ENCODE assay signal across 25 cellular contexts in the genomic region with DNA sequence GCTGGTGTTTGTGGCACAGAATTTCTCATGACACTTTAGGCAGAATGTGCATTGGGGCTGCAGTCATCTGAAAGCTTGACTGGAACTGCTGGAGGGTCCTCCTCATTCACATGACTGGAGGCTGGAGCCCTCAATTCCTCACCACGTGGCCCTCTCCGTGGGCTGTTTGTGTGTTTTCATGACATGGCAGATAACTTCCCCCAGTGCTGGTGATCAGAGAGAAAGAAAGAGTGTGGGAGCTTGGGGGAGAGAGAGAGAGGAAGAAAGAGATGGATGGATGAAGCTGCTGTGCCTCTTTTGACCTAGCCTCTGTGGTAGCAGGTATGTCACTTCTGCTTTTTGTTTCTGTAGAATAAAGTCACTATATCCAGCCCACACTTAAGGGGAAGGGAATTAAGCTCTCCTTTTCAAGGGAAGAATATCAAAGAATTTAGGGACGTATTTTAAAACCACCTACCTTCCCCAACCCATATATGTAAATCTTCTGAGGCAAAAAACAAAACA. TPM values are rescaled to one million over a fixed set of nuclear protein-coding genes. Genes with fewer than 3 reads are reported as not detected.
DNase-seq lines count a peak whose midpoint lies in the region; ATAC-seq and TF ChIP-seq lines count a peak whose summit lies in the region.
"Had no signal": no experiment of that assay in that cellular context is flagged by ENCODE, and none has a peak within 500 bp of the region (broad histone marks: within the 10 kb centered on the region; RNA-seq: fewer than 3 reads in every experiment).

No MANE protein-coding gene starts in this region.

- no peak overlapping the region for H3K9ac ChIP-seq in smooth muscle cell (ENCODE audit: low read depth)
- H3K9ac ChIP-seq: GM23248 had no signal

- H4K20me1 ChIP-seq in smooth muscle cell (ENCODE audit: low read depth): peaks cover 13% of the 10 kb centered on the region

- no peaks in the 10 kb centered on the region for H3K27me3 ChIP-seq in smooth muscle cell (ENCODE audit: low read depth)
- H3K27me3 ChIP-seq: esophagus squamous epithelium, suprapubic skin had no signal

- ATAC-seq in GM18858 (IDR thresholded peaks at IDR 0.05; ENCODE audit: unreplicated experiment): peak; percentile 48
- ATAC-seq in GM21529 (IDR thresholded peaks at IDR 0.05; ENCODE audit: unreplicated experiment): peak; percentile 52
- ATAC-seq in HG03565 (IDR thresholded peaks at IDR 0.05; ENCODE audit: unreplicated experiment): peak; percentile 38
- no peak for ATAC-seq in HG02763 (IDR thresholded peaks at IDR 0.05; ENCODE audit: unreplicated experiment)
- ATAC-seq: activated CD8-positive, alpha-beta T cell treated with anti-CD3 and anti-CD28 coated beads for 36 hours; sciatic nerve had no signal

- H3K27me3 Mint-ChIP-seq in activated CD4-positive, alpha-beta T cell treated with anti-CD3 and anti-CD28 coated beads, Interleukin-2, amount 10 ng/mL, durations not matched to agents 7 days and 5 days: peaks cover 15% of the 10 kb centered on the region

- peaks cover 44% of the 10 kb centered on the region for H3K79me2 ChIP-seq in smooth muscle cell (ENCODE audit: low read depth)

- H3K4me2 ChIP-seq in smooth muscle cell: no peak overlapping the region

- no peak for TF ChIP-seq CTCF in smooth muscle cell (IDR thresholded peaks at IDR 0.05; ENCODE audit: borderline replicate concordance, insufficient read depth, poor library complexity, severe bottlenecking)

- DNase-seq in smooth muscle cell (lab: John Stamatoyannopoulos, UW; ENCODE audit: unreplicated experiment) (no peak), AML-193 (lab: John Stamatoyannopoulos, UW) (no peak)
- DNase-seq in activated CD4-positive, alpha-beta T cell treated with anti-CD3 and anti-CD28 coated beads, Interleukin-2, amount 10 ng/mL, durations not matched to agents 7 days and 5 days: no peak
- DNase-seq: activated CD4-positive, alpha-beta T cell treated with anti-CD3 and anti-CD28 coated beads for 1 hour; activated CD8-positive, alpha-beta T cell treated with anti-CD3 and anti-CD28 coated beads for 36 hours; activated gamma-delta T cell; dermis blood vessel endothelial cell; DMS79 treated with DMSO at 0.1 percent for 48 hours; esophagus squamous epithelium; GF-D8; GM23248; mammary epithelial cell; NCI-H1105 treated with DMSO at 0.1 percent for 48 hours; NCI-H2029; NCI-H526 treated with DMSO at 0.1 percent for 48 hours; stimulated activated CD4-positive, alpha-beta T cell treated with anti-CD3 and anti-CD28 coated beads, Interleukin-4, amount 100 ng/mL, for 24 hours had no signal

- peaks cover 25% of the 10 kb centered on the region for H3K4me1 ChIP-seq in smooth muscle cell (ENCODE audit: low read depth)

- H3F3A ChIP-seq in smooth muscle cell (ENCODE audit: low read depth): peaks cover 6% of the 10 kb centered on the region

- no peaks in the 10 kb centered on the region for H3K9me3 Mint-ChIP-seq in activated CD4-positive, alpha-beta T cell treated with anti-CD3 and anti-CD28 coated beads, Interleukin-2, amount 10 ng/mL, durations not matched to agents 7 days and 5 days
- H3K9me3 Mint-ChIP-seq: activated CD8-positive, alpha-beta T cell treated with anti-CD3 and anti-CD28 coated beads for 36 hours; central memory CD8-positive, alpha-beta T cell; stimulated activated effector memory CD8-positive, alpha-beta T cell treated with anti-CD3 and anti-CD28 coated beads, Interleukin-12 subunit alpha, Interleukin-12 subunit beta, amount 100 ng/mL, for 72 hours had no signal

- no peak overlapping the region for H2AFZ ChIP-seq in smooth muscle cell (ENCODE audit: low read depth)
- H2AFZ ChIP-seq: GM23248 had no signal

- 64% methylated on average over 3 of the region's 3 CpGs for WGBS in smooth muscle cell (ENCODE audit: low lambda C conversion rate)

- peak overlapping the region; percentile 100 for H3K27ac ChIP-seq in smooth muscle cell (ENCODE audit: low read depth)
- H3K27ac ChIP-seq: C4-2B, esophagus squamous epithelium, GM23248, suprapubic skin had no signal

- H3K36me3 Mint-ChIP-seq in activated CD4-positive, alpha-beta T cell treated with anti-CD3 and anti-CD28 coated beads, Interleukin-2, amount 10 ng/mL, durations not matched to agents 7 days and 5 days (ENCODE audit: low read depth): no peaks in the 10 kb centered on the region
- H3K36me3 Mint-ChIP-seq: stimulated activated effector memory CD8-positive, alpha-beta T cell treated with anti-CD3 and anti-CD28 coated beads, Interleukin-12 subunit alpha, Interleukin-12 subunit beta, amount 100 ng/mL, for 72 hours had no signal

- CTCF ChIA-PET in activated CD4-positive, alpha-beta T cell treated with anti-CD3 and anti-CD28 coated beads, Interleukin-2, amount 10 ng/mL, durations not matched to agents 7 days and 5 days (lab: Charles Lee): interaction anchor here (1.0 kb wide), 1 partner anchor 11 kb away, joined by 3 read pairs; no protein-coding TSS in a partner anchor

- H3K9me3 ChIP-seq in smooth muscle cell (replicated peaks; ENCODE audit: low read depth): no peaks in the 10 kb centered on the region
- H3K9me3 ChIP-seq: esophagus squamous epithelium, suprapubic skin had no signal

- H3K4me1 Mint-ChIP-seq in activated CD4-positive, alpha-beta T cell treated with anti-CD3 and anti-CD28 coated beads, Interleukin-2, amount 10 ng/mL, durations not matched to agents 7 days and 5 days: peaks cover 4% of the 10 kb centered on the region
- H3K4me1 Mint-ChIP-seq: central memory CD8-positive, alpha-beta T cell; stimulated activated effector memory CD8-positive, alpha-beta T cell treated with anti-CD3 and anti-CD28 coated beads, Interleukin-12 subunit alpha, Interleukin-12 subunit beta, amount 100 ng/mL, for 72 hours had no signal

- H3K27ac Mint-ChIP-seq in activated CD4-positive, alpha-beta T cell treated with anti-CD3 and anti-CD28 coated beads, Interleukin-2, amount 10 ng/mL, durations not matched to agents 7 days and 5 days: no peak overlapping the region
- H3K27ac Mint-ChIP-seq: activated CD8-positive, alpha-beta T cell treated with anti-CD3 and anti-CD28 coated beads for 36 hours; stimulated activated effector memory CD8-positive, alpha-beta T cell treated with anti-CD3 and anti-CD28 coated beads, Interleukin-12 subunit alpha, Interleukin-12 subunit beta, amount 100 ng/mL, for 72 hours had no signal

- H3K4me3 ChIP-seq in smooth muscle cell: no peak overlapping the region
- H3K4me3 ChIP-seq: esophagus squamous epithelium, GM23248, suprapubic skin had no signal

- no peak overlapping the region for H3K4me3 Mint-ChIP-seq in activated CD4-positive, alpha-beta T cell treated with anti-CD3 and anti-CD28 coated beads, Interleukin-2, amount 10 ng/mL, durations not matched to agents 7 days and 5 days
- H3K4me3 Mint-ChIP-seq: activated CD8-positive, alpha-beta T cell treated with anti-CD3 and anti-CD28 coated beads for 36 hours; central memory CD8-positive, alpha-beta T cell; stimulated activated effector memory CD8-positive, alpha-beta T cell treated with anti-CD3 and anti-CD28 coated beads, Interleukin-12 subunit alpha, Interleukin-12 subunit beta, amount 100 ng/mL, for 72 hours had no signal

- POLR2A ChIA-PET in activated CD4-positive, alpha-beta T cell treated with anti-CD3 and anti-CD28 coated beads, Interleukin-2, amount 10 ng/mL, durations not matched to agents 7 days and 5 days (lab: Charles Lee): no interaction called here

- H3K36me3 ChIP-seq in smooth muscle cell (ENCODE audit: low read depth): no peaks in the 10 kb centered on the region
- H3K36me3 ChIP-seq: esophagus squamous epithelium, suprapubic skin had no signal

RNA-seq across cellular contexts. Expression of a gene that starts 20.6 kb away (rescaled TPM):
- total RNA-seq in smooth muscle cell: 2.4 and 12.4 TPM in 2 replicates
- 3.5 and 5.1 TPM in 2 replicates for polyA plus RNA-seq in smooth muscle cell
- under 1 TPM in 1 of 2 experiments, not detected in 1; 0.10 TPM for total RNA-seq in activated CD4-positive, alpha-beta T cell treated with anti-CD3 and anti-CD28 coated beads, Interleukin-2, amount 10 ng/mL, durations not matched to agents 7 days and 5 days
- total RNA-seq: activated CD8-positive, alpha-beta T cell treated with anti-CD3 and anti-CD28 coated beads for 36 hours had no signal
